8 cellular contexts compared by ENCODE assay signal in genomic region chr5:923473-923873, GRCh38. TPM values are rescaled to one million over a fixed set of nuclear protein-coding genes. Genes with fewer than 3 reads are reported as not detected.
DNase-seq lines count a peak whose midpoint lies in the region; ATAC-seq and TF ChIP-seq lines count a peak whose summit lies in the region.

No MANE protein-coding gene starts in this region.

- TF ChIP-seq CTCF in coronary artery (IDR thresholded peaks at IDR 0.05) = peak; percentile 28
- TF ChIP-seq CTCF in lung (IDR thresholded peaks at IDR 0.05; ENCODE audit: control extremely low read depth, extremely low read depth) = peak; percentile 83

- no peak overlapping the region for H3K27ac Mint-ChIP-seq in activated CD4-positive, alpha-beta T cell treated with anti-CD3 and anti-CD28 coated beads, Interleukin-2, amount 10 ng/mL, durations not matched to agents 7 days and 5 days

- H3K36me3 ChIP-seq in lung (ENCODE audit: control insufficient read depth in 2 of 2, insufficient read depth in 2 of 2, low read length in 2 of 2) = no peaks in the 10 kb centered on the region

- no peaks in the 10 kb centered on the region for H3K9me3 Mint-ChIP-seq in activated CD4-positive, alpha-beta T cell treated with anti-CD3 and anti-CD28 coated beads, Interleukin-2, amount 10 ng/mL, durations not matched to agents 7 days and 5 days

- H3K4me3 ChIP-seq in coronary artery (no peak overlapping the region), lung (no peak overlapping the region)

- no peak overlapping the region for H3K27ac ChIP-seq in coronary artery
- H3K27ac ChIP-seq in lung (ENCODE audit: low read depth in 1 of 2, low read length in 1 of 2) = no peak overlapping the region

- peaks cover 0 to 3% of the 10 kb centered on the region in 2 donors for H3K4me1 ChIP-seq in lung (ENCODE audit: control insufficient read depth in 2 of 2, insufficient read depth in 2 of 2, low read length in 2 of 2)

- WGBS in lung, 2 donors = 12 to 13% methylated on average over 12 to 14 of the region's 14 CpGs

- H3K9me3 ChIP-seq in lung (ENCODE audit: control insufficient read depth in 2 of 2, insufficient read depth in 1 of 2, low read length in 1 of 2) = no peaks in the 10 kb centered on the region

- CTCF ChIA-PET in activated CD4-positive, alpha-beta T cell treated with anti-CD3 and anti-CD28 coated beads, Interleukin-2, amount 10 ng/mL, durations not matched to agents 7 days and 5 days (lab: Charles Lee) = interaction anchor here (0.7 to 1.3 kb wide), 10 partner anchors 9 to 216 kb away, joined by 3 to 19 read pairs (median 4); no protein-coding TSS in a partner anchor

- H3K27me3 Mint-ChIP-seq in activated CD4-positive, alpha-beta T cell treated with anti-CD3 and anti-CD28 coated beads, Interleukin-2, amount 10 ng/mL, durations not matched to agents 7 days and 5 days = peaks cover 28% of the 10 kb centered on the region

- ATAC-seq in HG03175 (IDR thresholded peaks at IDR 0.05; ENCODE audit: unreplicated experiment) (peak; percentile 74), lung (ENCODE audit: insufficient read depth, low FRiP score) (peak; percentile 79)

- H3K27me3 ChIP-seq in lung (ENCODE audit: control insufficient read depth, insufficient read depth) = no peaks in the 10 kb centered on the region

- H3K36me3 Mint-ChIP-seq in activated CD4-positive, alpha-beta T cell treated with anti-CD3 and anti-CD28 coated beads, Interleukin-2, amount 10 ng/mL, durations not matched to agents 7 days and 5 days (ENCODE audit: low read depth) = peaks cover under 1% of the 10 kb centered on the region

- peaks cover 13% of the 10 kb centered on the region for H3K4me1 Mint-ChIP-seq in activated CD4-positive, alpha-beta T cell treated with anti-CD3 and anti-CD28 coated beads, Interleukin-2, amount 10 ng/mL, durations not matched to agents 7 days and 5 days

- DNase-seq in SIG-M5 treated with dmso at 0.1 percent for 504 hours (lab: John Stamatoyannopoulos, UW; ENCODE audit: unreplicated experiment) (peak; percentile 66), SIG-M5 (lab: John Stamatoyannopoulos, UW) (no peak), NCI-H526 (lab: John Stamatoyannopoulos, UW) (peak; percentile 49 to 88), coronary artery (ENCODE audit: low spot score) (peak; percentile 76), lung (ENCODE audit: low spot score) (peak; percentile 76)
- DNase-seq in activated CD4-positive, alpha-beta T cell treated with anti-CD3 and anti-CD28 coated beads, Interleukin-2, amount 10 ng/mL, durations not matched to agents 7 days and 5 days = peak; percentile 82
- DNase-seq in stimulated activated CD8-positive, alpha-beta memory T cell treated with anti-CD3 and anti-CD28 coated beads, Interleukin-15, amount 100 ng/mL, for 4 hours (ENCODE audit: low read depth in 2 of 2) = peak; percentile 39 to 41

- POLR2A ChIA-PET in activated CD4-positive, alpha-beta T cell treated with anti-CD3 and anti-CD28 coated beads, Interleukin-2, amount 10 ng/mL, durations not matched to agents 7 days and 5 days (lab: Charles Lee) = no interaction called here

- H3K4me3 Mint-ChIP-seq in activated CD4-positive, alpha-beta T cell treated with anti-CD3 and anti-CD28 coated beads, Interleukin-2, amount 10 ng/mL, durations not matched to agents 7 days and 5 days = no peak overlapping the region

RNA-seq across cellular contexts. Expression of gene TRIP13, which starts 30.8 kb away (rescaled TPM):
- total RNA-seq in activated CD4-positive, alpha-beta T cell treated with anti-CD3 and anti-CD28 coated beads, Interleukin-2, amount 10 ng/mL, durations not matched to agents 7 days and 5 days = 10 to 100 TPM; 33.4 to 38.6 TPM
- total RNA-seq in lung = 1 to 10 TPM; 3.3 to 6.2 TPM
- polyA plus RNA-seq in lung = 1 to 10 TPM; 2.7 to 3.1 TPM

RNA-seq across cellular contexts. Expression of gene BRD9, which starts 30.9 kb away (rescaled TPM):
- total RNA-seq in activated CD4-positive, alpha-beta T cell treated with anti-CD3 and anti-CD28 coated beads, Interleukin-2, amount 10 ng/mL, durations not matched to agents 7 days and 5 days = 10 to 100 TPM; 52.7 to 59.1 TPM
- total RNA-seq in lung = 10 to 100 TPM; 48.4 to 69.7 TPM
- polyA plus RNA-seq in lung = 10 to 100 TPM; 24.3 to 26.2 TPM

Comparison
In these comparisons a context has a peak if more than half of its experiments do, and no peak if none do; other contexts are left out.
1. RNA of gene TRIP13, which starts 30.8 kb away (total RNA-seq): 33.4 to 38.6 TPM in activated CD4-positive, alpha-beta T cell treated with anti-CD3 and anti-CD28 coated beads, Interleukin-2, amount 10 ng/mL, durations not matched to agents 7 days and 5 days; 3.3 to 6.2 TPM in lung; every median in the first group is over 4 times any median in the second.